Comparison of ENCODE assay signal across 26 cellular contexts in genomic region chr14:40841886-40842285, GRCh38.
A peak's percentile ranks its signal among the peaks of the same experiment; 100 is the strongest.
DNase-seq lines count a peak whose midpoint lies in the region; ATAC-seq, FAIRE-seq and TF ChIP-seq lines count a peak whose summit lies in the region.
"Had no signal": no experiment of that assay in that cellular context is flagged by ENCODE, and none has a peak within 500 bp of the region (broad histone marks: within the 10 kb centered on the region; RNA-seq: fewer than 3 reads in every experiment).

No MANE protein-coding gene starts in this region.

- TF ChIP-seq RAD21 in A549 (conservative IDR thresholded peaks at IDR 0.05 in 1 of 2, IDR thresholded peaks at IDR 0.05 in 1 of 2) = no peak

- TF ChIP-seq EP300 in A549 (IDR thresholded peaks at IDR 0.05) = no peak

- POLR2A ChIA-PET in A549 (lab: Yijun Ruan, JAX) = no interaction called here

- no peaks in the 10 kb centered on the region for H3K36me3 ChIP-seq in HUES6 (ENCODE audit: control insufficient read depth, insufficient read depth, low read length)
- no peaks in the 10 kb centered on the region for H3K36me3 ChIP-seq in SK-N-MC (ENCODE audit: insufficient read depth, low read length)
- H3K36me3 ChIP-seq: BE2C, BLaER1 had no signal

- H3K27me3 ChIP-seq in HUES6 (ENCODE audit: control insufficient read depth, insufficient read depth, low read length) = no peaks in the 10 kb centered on the region
- H3K27me3 ChIP-seq: BE2C, BLaER1 had no signal

- no peak overlapping the region for H3K9ac ChIP-seq in HUES6 (ENCODE audit: low read length)
- no peak overlapping the region for H3K9ac ChIP-seq in SK-N-MC (ENCODE audit: insufficient read length)
- H3K9ac ChIP-seq: BLaER1 had no signal

- WGBS in A549 (ENCODE audit: missing lambda C conversion rate) = 13% methylated on average over 1 of the region's 1 CpG
- WGBS in lower leg skin, 2 donors = 19 to 24% methylated on average over 1 of the region's 1 CpG

- H3K4me2 ChIP-seq in A549 = no peak overlapping the region
- H3K4me2 ChIP-seq: BLaER1 had no signal

- H3K9me3 ChIP-seq in A549 = no peaks in the 10 kb centered on the region
- no peaks in the 10 kb centered on the region for H3K9me3 ChIP-seq in HUES6 (ENCODE audit: control insufficient read depth, insufficient read depth, low read depth, low read length)
- H3K9me3 ChIP-seq in SK-N-MC (ENCODE audit: low read depth, low read length) = no peaks in the 10 kb centered on the region
- H3K9me3 ChIP-seq: BE2C, BLaER1 had no signal

- TF ChIP-seq POLR2A in A549 (IDR thresholded peaks at IDR 0.05; ENCODE audit: low read length) (no peak), lower leg skin (IDR thresholded peaks at IDR 0.05) (no peak)

- H3K4me3 ChIP-seq in A549 (no peak overlapping the region), HUES6 (ENCODE audit: low read depth, low read length) (no peak overlapping the region), SK-N-MC (no peak overlapping the region), lower leg skin (ENCODE audit: low read depth, poor library complexity, severe bottlenecking) (no peak overlapping the region)
- H3K4me3 ChIP-seq: BLaER1, GM12878 had no signal

- CTCF ChIA-PET in A549 (lab: Yijun Ruan, JAX) = no interaction called here

- no peak for DNase-seq in A549 (ENCODE audit: low read depth in 1 of 2, low spot score in 1 of 2)
- DNase-seq in SK-N-MC (ENCODE audit: low read depth, low spot score) = peak; percentile 40
- DNase-seq in NCI-H524 treated with DMSO at 0.1 percent for 48 hours (lab: John Stamatoyannopoulos, UW) = no peak
- DNase-seq in lower leg skin (ENCODE audit: low spot score in 2 of 2) = no peak
- DNase-seq in A172 (ENCODE audit: low spot score) = no peak
- DNase-seq: 8988T; ACHN; BE2C; C1 segment of cervical spinal cord; CD4-positive, alpha-beta memory T cell; CD4-positive, CD25-positive, alpha-beta regulatory T cell; CD8-positive, alpha-beta memory T cell; COR-L47; DMS 273 treated with DMSO at 0.1 percent for 48 hours; DMS153; DMS53; DMS79; DND-41; EL; GDM1 had no signal

- no peaks in the 10 kb centered on the region for H3K4me1 ChIP-seq in A549
- H3K4me1 ChIP-seq in HUES6 (ENCODE audit: control insufficient read depth, insufficient read depth, low read length) = no peaks in the 10 kb centered on the region; the same call in 1 of the 2 replicates
- H3K4me1 ChIP-seq: BE2C had no signal

- no peak for ATAC-seq in A549
- ATAC-seq: GM12878 had no signal

- no peak for TF ChIP-seq CTCF in A549 (IDR thresholded peaks at IDR 0.05)
- TF ChIP-seq CTCF in lower leg skin (IDR thresholded peaks at IDR 0.05) = no peak

- H3K27ac ChIP-seq in A549 (no peak overlapping the region), HUES6 (ENCODE audit: low read depth, low read length) (peak overlapping the region; percentile 42; the same call in 1 of the 2 replicates), SK-N-MC (no peak overlapping the region)
- H3K27ac ChIP-seq: BLaER1 had no signal

- intact Hi-C loops in lower leg skin (cut with DNase I; ENCODE audit: low total_unique reads) = no loop called here

- FAIRE-seq in A549 (lab: Jason Lieb, UNC) = no peak
- FAIRE-seq: GM12878, GM12892, GM18507, GM19239 had no signal

TF ChIP-seq in A549, 52 proteins besides CTCF, POLR2A, EP300 and RAD21:
- peak; percentile 65 for TF ChIP-seq MAFK (IDR thresholded peaks at IDR 0.05; ENCODE audit: partially characterized antibody)
- TF ChIP-seq ZSCAN20 (CRISPR knock-in tag; IDR thresholded peaks at IDR 0.05) = no peak
TF ChIP-seq in A549: peak in this region for 1.
